ENCODE assay signal across 9 cellular contexts in genomic region chr6:6407061-6407723, GRCh38.
DNase-seq lines count a peak whose midpoint lies in the region; ATAC-seq, FAIRE-seq and TF ChIP-seq lines count a peak whose summit lies in the region.
"Had no signal": no experiment of that assay in that cellular context is flagged by ENCODE, and none has a peak within 500 bp of the region (broad histone marks: within the 10 kb centered on the region; RNA-seq: fewer than 3 reads in every experiment).

No MANE protein-coding gene starts in this region.

- TF ChIP-seq CTCF in GM10266 (IDR thresholded peaks at IDR 0.05; ENCODE audit: control insufficient read depth, insufficient read depth, low read depth, missing control alignments) (no peak), H1 (IDR thresholded peaks at IDR 0.05; ENCODE audit: control extremely low read depth in 1 of 3, insufficient read depth in 1 of 3, low read depth in 1 of 3, low read length in 3 of 3) (no peak)

- H2AK5ac ChIP-seq in H1 (ENCODE audit: low read depth, low read length): no peak overlapping the region

- POLR2A ChIA-PET in H1 (lab: Charles Lee; ENCODE audit: partially characterized antibody): no interaction called here

- H3K79me2 ChIP-seq in H1 (ENCODE audit: control insufficient read depth in 1 of 2, insufficient read depth in 2 of 2, low read length in 2 of 2): no peaks in the 10 kb centered on the region

- no peak for TF ChIP-seq EP300 in H1 (IDR thresholded peaks at IDR 0.05; ENCODE audit: borderline replicate concordance in 1 of 2, low read depth in 2 of 2, low read length in 2 of 2)

- no peak overlapping the region for H3K4ac ChIP-seq in H1 (replicated peaks; ENCODE audit: insufficient read length, low read depth, low read length)

- H3K9ac ChIP-seq in H1 (replicated peaks in 1 of 4; ENCODE audit: extremely low read depth in 1 of 4, low read depth in 3 of 4, low read length in 3 of 4): no peak overlapping the region

- H2BK20ac ChIP-seq in H1 (ENCODE audit: low read length): no peak overlapping the region

- no peak overlapping the region for H3K56ac ChIP-seq in H1 (replicated peaks; ENCODE audit: insufficient read length, low read depth, low read length)

- no peak for TF ChIP-seq RAD21 in H1 (IDR thresholded peaks at IDR 0.05 in 1 of 2, conservative IDR thresholded peaks at IDR 0.05 in 1 of 2; ENCODE audit: low read depth in 2 of 2, low read length in 2 of 2)

- no peak overlapping the region for H3K18ac ChIP-seq in H1 (ENCODE audit: extremely low read depth, low read length)

- no peak overlapping the region for H3K4me2 ChIP-seq in H1 (ENCODE audit: insufficient read depth in 1 of 2, low read depth in 2 of 2, low read length in 2 of 2)

- no peaks in the 10 kb centered on the region for H4K20me1 ChIP-seq in H1 (replicated peaks in 1 of 2; ENCODE audit: control insufficient read depth in 1 of 2, insufficient read depth in 2 of 2, low read length in 2 of 2)

- 0 out of 7 replicates have a peak, but pooled peaks cover 0 to 2% (median 0%) of the 10 kb centered on the region in 4 experiments for H3K4me1 ChIP-seq in H1 (replicated peaks in 1 of 4; ENCODE audit: control insufficient read depth in 3 of 4, insufficient read depth in 4 of 4, low read length in 3 of 4)

- no peak overlapping the region for H3K4me3 ChIP-seq in H1 (ENCODE audit: extremely low read depth in 1 of 4, insufficient read depth in 2 of 4, low read depth in 3 of 4, low read length in 4 of 4)

- FAIRE-seq in H1 (lab: Jason Lieb, UNC) (no peak), frontal cortex (lab: Jason Lieb, UNC) (no peak)

- H3K23ac ChIP-seq in H1 (ENCODE audit: insufficient read length): no peak overlapping the region

- no peaks in the 10 kb centered on the region for H3K36me3 ChIP-seq in H1 (ENCODE audit: control insufficient read depth in 2 of 4, insufficient read depth in 4 of 4, low read length in 3 of 4)

- no peak overlapping the region for H4K5ac ChIP-seq in H1 (ENCODE audit: insufficient read length, low read depth, low read length)

- H2BK12ac ChIP-seq in H1 (ENCODE audit: low read depth, low read length): no peak overlapping the region

- no peak for TF ChIP-seq POLR2A in H1 (IDR thresholded peaks at IDR 0.05; ENCODE audit: control extremely low read depth in 1 of 2, low read depth in 2 of 2, low read length in 2 of 2)

- H2BK120ac ChIP-seq in H1 (replicated peaks; ENCODE audit: low read depth, low read length): no peak overlapping the region

- peak; percentile 96 for ATAC-seq in GM21360 (IDR thresholded peaks at IDR 0.05; ENCODE audit: unreplicated experiment)
- ATAC-seq in HG03432 (IDR thresholded peaks at IDR 0.05; ENCODE audit: unreplicated experiment): peak; percentile 98

- no peaks in the 10 kb centered on the region for H3K79me1 ChIP-seq in H1 (ENCODE audit: low read depth, low read length)

- no peaks in the 10 kb centered on the region for H3K27me3 ChIP-seq in H1 (replicated peaks in 1 of 4; ENCODE audit: control insufficient read depth in 3 of 4, extremely low read depth in 1 of 4, insufficient read depth in 3 of 4, low read length in 3 of 4)

- H4K91ac ChIP-seq in H1 (replicated peaks; ENCODE audit: insufficient read length, low read length): no peak overlapping the region

- WGBS in H1 (ENCODE audit: extremely low coverage in 1 of 2, insufficient coverage in 1 of 2, insufficient read length in 1 of 2, insufficient replicate concordance in 2 of 2, low coverage in 1 of 2, low lambda C conversion rate in 2 of 2, missing lambda C conversion rate in 1 of 2), 2 experiments: 93% methylated on average over 4 of the region's 4 CpGs; no CpG with 5 or more reads in 1 of the 2 experiments

- H2BK15ac ChIP-seq in H1 (ENCODE audit: low read length): no peak overlapping the region

- CTCF ChIA-PET in H1 (lab: Charles Lee; ENCODE audit: partially characterized antibody): no interaction called here

- H3K27ac ChIP-seq in H1 (ENCODE audit: low read depth, low read length): no peak overlapping the region

- no peak overlapping the region for H3K14ac ChIP-seq in H1 (ENCODE audit: insufficient read length)

- no peaks in the 10 kb centered on the region for H3K23me2 ChIP-seq in H1 (ENCODE audit: low read depth, low read length)

- H2BK5ac ChIP-seq in H1 (ENCODE audit: low read depth, low read length): no peak overlapping the region

- no peaks in the 10 kb centered on the region for H3K9me3 ChIP-seq in H1 (ENCODE audit: insufficient read depth in 2 of 2, low read depth in 1 of 2, low read length in 1 of 2)

- H2AFZ ChIP-seq in H1 (ENCODE audit: low read length): 0 out of 2 replicates have a peak overlapping the region, but pooled peaks have one; percentile 69

- DNase-seq in GM10266 (ENCODE audit: extremely low spot score) (peak; percentile 56), H1 (ENCODE audit: low read depth in 1 of 2, low spot score in 2 of 2) (no peak), frontal cortex (ENCODE audit: low spot score in 2 of 2) (no peak), amygdala (lab: John Stamatoyannopoulos, UW) (no peak), retina (no peak), SW 1271 (lab: John Stamatoyannopoulos, UW) (no peak)
- DNase-seq: T-cell had no signal

- H4K8ac ChIP-seq in H1 (ENCODE audit: extremely low read depth, insufficient read depth, low read length): no peak overlapping the region

TF ChIP-seq in H1, 55 proteins besides CTCF, POLR2A, EP300 and RAD21:
- TF ChIP-seq SIRT6 (IDR thresholded peaks at IDR 0.05; ENCODE audit: low read length) (no peak), SP2 (IDR thresholded peaks at IDR 0.05; ENCODE audit: low read length) (no peak), ATF2 (IDR thresholded peaks at IDR 0.05; ENCODE audit: low read length) (no peak), KDM5A (IDR thresholded peaks at IDR 0.05; ENCODE audit: low read length) (no peak), YY1 (IDR thresholded peaks at IDR 0.05; ENCODE audit: low read depth, low read length) (no peak), SUZ12 (IDR thresholded peaks at IDR 0.05; ENCODE audit: low read length) (no peak)
